ENCODE assay signal across 8 cellular contexts in genomic region chr22:30326704-30327362, GRCh38. TPM values are rescaled to one million over a fixed set of nuclear protein-coding genes. Genes with fewer than 3 reads are reported as not detected.
A peak's percentile ranks its signal among the peaks of the same experiment; 100 is the strongest.
DNase-seq lines count a peak whose midpoint lies in the region; TF ChIP-seq lines count a peak whose summit lies in the region.

A gene with protein sequence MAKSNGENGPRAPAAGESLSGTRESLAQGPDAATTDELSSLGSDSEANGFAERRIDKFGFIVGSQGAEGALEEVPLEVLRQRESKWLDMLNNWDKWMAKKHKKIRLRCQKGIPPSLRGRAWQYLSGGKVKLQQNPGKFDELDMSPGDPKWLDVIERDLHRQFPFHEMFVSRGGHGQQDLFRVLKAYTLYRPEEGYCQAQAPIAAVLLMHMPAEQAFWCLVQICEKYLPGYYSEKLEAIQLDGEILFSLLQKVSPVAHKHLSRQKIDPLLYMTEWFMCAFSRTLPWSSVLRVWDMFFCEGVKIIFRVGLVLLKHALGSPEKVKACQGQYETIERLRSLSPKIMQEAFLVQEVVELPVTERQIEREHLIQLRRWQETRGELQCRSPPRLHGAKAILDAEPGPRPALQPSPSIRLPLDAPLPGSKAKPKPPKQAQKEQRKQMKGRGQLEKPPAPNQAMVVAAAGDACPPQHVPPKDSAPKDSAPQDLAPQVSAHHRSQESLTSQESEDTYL (minus strand): TSS chr22:30326941. CDS start chr22:30326881, 60 bp downstream.

- H3K36me3 ChIP-seq in SK-N-SH (replicated peaks in 1 of 2; ENCODE audit: control insufficient read depth in 1 of 2, insufficient read depth in 2 of 2, low read length in 1 of 2) (peaks cover 9 to 11% of the 10 kb centered on the region in 2 experiments), neutrophil (peaks cover 27% of the 10 kb centered on the region)

- peaks cover 0 to 25% of the 10 kb centered on the region in 2 experiments; a peak in 2 of 4 replicates for H3K4me1 ChIP-seq in SK-N-SH (ENCODE audit: control insufficient read depth in 1 of 2, insufficient read depth in 2 of 2, low read depth in 1 of 2, low read length in 1 of 2)
- peaks cover 35 to 46% of the 10 kb centered on the region in 2 experiments for H3K4me1 ChIP-seq in neutrophil (ENCODE audit: control insufficient read depth in 1 of 2, insufficient read depth in 1 of 2, low read depth in 1 of 2, low read length in 1 of 2)

- H3K9ac ChIP-seq in SK-N-SH = peak within 1 kb of the TSS; percentile 74

- WGBS in SK-N-SH (ENCODE audit: low lambda C conversion rate) = 4% methylated on average over 5 of the region's 69 CpGs

- peak; percentile 75 for DNase-seq in GM04504 (ENCODE audit: low read depth)
- DNase-seq in HFF-Myc (ENCODE audit: extremely low read depth, low read depth) = no peak
- peak; percentile 95 for DNase-seq in NAMALWA (ENCODE audit: low spot score)
- DNase-seq in SK-N-SH = peak; percentile 100
- peak; percentile 96 for DNase-seq in activated naive CD4-positive, alpha-beta T cell treated with anti-CD3 and anti-CD28 coated beads, Interleukin-2, amount 10 ng/mL, durations not matched to agents 7 days and 5 days
- peak; percentile 100 for DNase-seq in germinal center (ENCODE audit: low spot score)

- H4K20me1 ChIP-seq in SK-N-SH (ENCODE audit: insufficient read depth) = peaks cover 21% of the 10 kb centered on the region

- H3K9me3 Mint-ChIP-seq in activated naive CD4-positive, alpha-beta T cell treated with anti-CD3 and anti-CD28 coated beads, Interleukin-2, amount 10 ng/mL, durations not matched to agents 7 days and 5 days = peaks cover 4% of the 10 kb centered on the region

- H3K9me3 ChIP-seq in SK-N-SH (no peaks in the 10 kb centered on the region), neutrophil (no peaks in the 10 kb centered on the region)

- H3K4me3 ChIP-seq in HFF-Myc (replicated peaks; ENCODE audit: low read depth, low read length) (peak within 1 kb of the TSS; percentile 49), SK-N-SH (ENCODE audit: low read depth in 2 of 2, low read length in 1 of 2) (peak within 1 kb of the TSS; percentile 72 to 79), neutrophil (ENCODE audit: low read depth in 1 of 2, low read length in 1 of 2) (peak within 1 kb of the TSS; percentile 91 to 98)

- H3K4me2 ChIP-seq in SK-N-SH = peak within 1 kb of the TSS; percentile 95

- CTCF ChIA-PET in SK-N-SH (lab: Yijun Ruan, JAX) = interaction anchor here (1.7 to 7.7 kb wide), 2 partner anchors 11 to 38 kb away, joined by 6 to 42 read pairs; partner anchors contain the start of gene CASTOR1
- CTCF ChIA-PET in activated naive CD4-positive, alpha-beta T cell treated with anti-CD3 and anti-CD28 coated beads, Interleukin-2, amount 10 ng/mL, durations not matched to agents 7 days and 5 days (lab: Charles Lee) = interaction anchor here (7.4 kb wide), 1 partner anchor 38 kb away, joined by 62 read pairs; the partner anchor contains the start of gene CASTOR1

- H3K27ac Mint-ChIP-seq in activated naive CD4-positive, alpha-beta T cell treated with anti-CD3 and anti-CD28 coated beads, Interleukin-2, amount 10 ng/mL, durations not matched to agents 7 days and 5 days = peak within 1 kb of the TSS; percentile 88

- TF ChIP-seq CTCF in HFF-Myc (IDR thresholded peaks at IDR 0.05; ENCODE audit: low read depth, low read length, missing control alignments) (no peak), SK-N-SH (IDR thresholded peaks at IDR 0.05) (no peak), neutrophil (IDR thresholded peaks at IDR 0.05) (peak; percentile 54), subcutaneous adipose tissue (IDR thresholded peaks at IDR 0.05; ENCODE audit: low read depth) (no peak)

- no peaks in the 10 kb centered on the region for H3K27me3 ChIP-seq in SK-N-SH (ENCODE audit: insufficient read depth)
- no peaks in the 10 kb centered on the region for H3K27me3 ChIP-seq in neutrophil

- POLR2A ChIA-PET in SK-N-SH (lab: Yijun Ruan, JAX) = interaction anchor here (1.1 to 1.9 kb wide), 2 partner anchors 30 to 36 kb away, joined by 4 to 8 read pairs; partner anchors contain the start of genes CCDC157 and SF3A1

- peak within 1 kb of the TSS; percentile 91 for H2AFZ ChIP-seq in SK-N-SH (ENCODE audit: low read depth)

- H3F3A ChIP-seq in SK-N-SH (replicated peaks; ENCODE audit: insufficient read depth) = peaks cover 25% of the 10 kb centered on the region

- H3K9me2 ChIP-seq in SK-N-SH = no peaks in the 10 kb centered on the region

- H3K4me3 Mint-ChIP-seq in activated naive CD4-positive, alpha-beta T cell treated with anti-CD3 and anti-CD28 coated beads, Interleukin-2, amount 10 ng/mL, durations not matched to agents 7 days and 5 days = peak within 1 kb of the TSS; percentile 92

- H3K4me1 Mint-ChIP-seq in activated naive CD4-positive, alpha-beta T cell treated with anti-CD3 and anti-CD28 coated beads, Interleukin-2, amount 10 ng/mL, durations not matched to agents 7 days and 5 days = peaks cover 50% of the 10 kb centered on the region

- H3K27ac ChIP-seq in SK-N-SH (ENCODE audit: low read depth in 2 of 2, low read length in 1 of 2) = peak within 1 kb of the TSS; percentile 44 to 48; a peak in 3 of 4 replicates
- H3K27ac ChIP-seq in neutrophil = peak within 1 kb of the TSS; percentile 84

- no peaks in the 10 kb centered on the region for H3K27me3 Mint-ChIP-seq in activated naive CD4-positive, alpha-beta T cell treated with anti-CD3 and anti-CD28 coated beads, Interleukin-2, amount 10 ng/mL, durations not matched to agents 7 days and 5 days

- H3K36me3 Mint-ChIP-seq in activated naive CD4-positive, alpha-beta T cell treated with anti-CD3 and anti-CD28 coated beads, Interleukin-2, amount 10 ng/mL, durations not matched to agents 7 days and 5 days = peaks cover 41% of the 10 kb centered on the region

- H3K79me2 ChIP-seq in SK-N-SH (ENCODE audit: insufficient read depth) = peaks cover 37% of the 10 kb centered on the region

- no peak for TF ChIP-seq EP300 in SK-N-SH (IDR thresholded peaks at IDR 0.05; ENCODE audit: borderline replicate concordance in 1 of 2, low read depth in 1 of 2, low read length in 1 of 2)

- no peak for TF ChIP-seq RAD21 in SK-N-SH (IDR thresholded peaks at IDR 0.05; ENCODE audit: low read length)

TF ChIP-seq in SK-N-SH, 30 proteins besides CTCF, POLR2A, EP300 and RAD21:
- no peak for TF ChIP-seq RFX5 (IDR thresholded peaks at IDR 0.05; ENCODE audit: low read length)
- peak; percentile 47; the same call in 1 of the 2 replicates for TF ChIP-seq POLR2AphosphoS5 (IDR thresholded peaks at IDR 0.05; ENCODE audit: low read depth, low read length)
- no peak for TF ChIP-seq FOXJ3 (CRISPR knock-in tag; IDR thresholded peaks at IDR 0.05)
- TF ChIP-seq GATA2 (CRISPR knock-in tag; IDR thresholded peaks at IDR 0.05) = no peak
- TF ChIP-seq USF2 (IDR thresholded peaks at IDR 0.05; ENCODE audit: borderline replicate concordance, low read depth, low read length) = no peak
- TF ChIP-seq MXI1 (IDR thresholded peaks at IDR 0.05; ENCODE audit: low read depth, low read length) = no peak
- TF ChIP-seq IRF3 (IDR thresholded peaks at IDR 0.05; ENCODE audit: low read depth, low read length) = no peak
- TF ChIP-seq PBX3 (IDR thresholded peaks at IDR 0.05) = peak; percentile 94
- TF ChIP-seq NRF1 (IDR thresholded peaks at IDR 0.05; ENCODE audit: low read depth, low read length) = no peak
- TF ChIP-seq CHD2 (IDR thresholded peaks at IDR 0.05; ENCODE audit: low read length, partially characterized antibody) = no peak
- TF ChIP-seq MEF2A (IDR thresholded peaks at IDR 0.05; ENCODE audit: borderline replicate concordance, low read depth) = no peak
- TF ChIP-seq FOXM1 (IDR thresholded peaks at IDR 0.05; ENCODE audit: low read depth) = no peak
- no peak for TF ChIP-seq SMC3 (IDR thresholded peaks at IDR 0.05; ENCODE audit: low read depth, low read length)
- no peak for TF ChIP-seq JUND (IDR thresholded peaks at IDR 0.05)
- TF ChIP-seq ELF1 (IDR thresholded peaks at IDR 0.05) = peak; percentile 48; the same call in 1 of the 2 replicates

RNA-seq across cellular contexts. Expression of the gene that starts here (rescaled TPM):
- polyA plus RNA-seq in SK-N-SH (2012; rRNA removed) = 15.3 and 16.5 TPM in 2 replicates
- polyA plus RNA-seq in SK-N-SH (2012; cell fraction: cytosol; rRNA removed) = 6.5 and 9.7 TPM in 2 replicates
- 27.1 and 28.3 TPM in 2 replicates for polyA plus RNA-seq in SK-N-SH (2012; cell fraction: nucleus; rRNA removed)
- 10 to 100 TPM; 13.9 to 43.1 (median 22.9) TPM for total RNA-seq in subcutaneous adipose tissue
